Comparison of ENCODE assay signal across 1 cellular context in the genomic region with DNA sequence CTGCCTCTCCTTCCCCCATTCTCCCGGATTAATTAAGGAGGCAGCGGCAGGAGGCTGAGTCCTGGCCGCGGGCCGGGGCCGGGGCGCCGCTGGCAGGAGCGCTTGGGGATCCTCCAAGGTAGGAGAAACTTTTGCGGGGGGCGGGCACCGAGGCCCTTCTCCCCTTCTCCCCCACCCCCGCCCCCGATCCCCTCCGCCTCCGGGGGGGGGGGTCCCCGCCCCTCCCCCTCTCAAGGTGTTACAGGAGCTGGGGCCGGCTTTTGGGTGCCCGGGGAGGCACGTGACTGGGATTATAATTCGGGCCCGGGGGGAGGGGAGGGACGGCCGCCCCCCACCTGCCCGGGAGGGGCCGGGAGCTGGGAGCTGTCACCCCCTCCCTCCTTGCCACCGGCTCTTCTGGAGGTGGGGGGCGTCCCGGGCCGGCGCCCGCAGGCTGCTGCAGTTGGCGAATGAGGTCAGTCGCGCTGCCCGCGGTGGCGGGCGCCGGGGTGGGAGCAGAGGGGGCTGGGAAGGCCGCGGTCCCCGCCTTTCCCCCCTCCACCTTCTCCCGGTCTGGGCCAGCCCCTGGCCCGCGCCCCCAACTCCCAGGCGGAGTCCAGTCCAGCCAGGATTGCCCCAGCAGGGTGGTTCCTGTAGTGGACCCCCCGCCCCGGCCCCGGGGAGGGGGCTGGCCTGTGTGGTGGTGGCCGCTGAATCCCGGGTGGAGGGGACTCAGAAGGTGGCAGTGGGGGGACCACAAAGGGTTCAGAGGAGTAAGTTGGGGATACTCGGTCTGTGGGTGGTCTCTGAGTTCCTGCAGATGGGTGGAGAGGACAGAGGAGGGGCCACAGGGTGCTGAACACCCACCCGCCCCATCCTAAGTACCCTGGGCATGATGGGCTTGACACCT.
A peak's percentile ranks its signal among the peaks of the same experiment; 100 is the strongest.
TF ChIP-seq lines count a peak whose summit lies in the region.

No MANE protein-coding gene starts in this region.

TF ChIP-seq in HepG2, 621 proteins besides CTCF, POLR2A, EP300 and RAD21 (continues in another document):
- TF ChIP-seq, protein P1, sequence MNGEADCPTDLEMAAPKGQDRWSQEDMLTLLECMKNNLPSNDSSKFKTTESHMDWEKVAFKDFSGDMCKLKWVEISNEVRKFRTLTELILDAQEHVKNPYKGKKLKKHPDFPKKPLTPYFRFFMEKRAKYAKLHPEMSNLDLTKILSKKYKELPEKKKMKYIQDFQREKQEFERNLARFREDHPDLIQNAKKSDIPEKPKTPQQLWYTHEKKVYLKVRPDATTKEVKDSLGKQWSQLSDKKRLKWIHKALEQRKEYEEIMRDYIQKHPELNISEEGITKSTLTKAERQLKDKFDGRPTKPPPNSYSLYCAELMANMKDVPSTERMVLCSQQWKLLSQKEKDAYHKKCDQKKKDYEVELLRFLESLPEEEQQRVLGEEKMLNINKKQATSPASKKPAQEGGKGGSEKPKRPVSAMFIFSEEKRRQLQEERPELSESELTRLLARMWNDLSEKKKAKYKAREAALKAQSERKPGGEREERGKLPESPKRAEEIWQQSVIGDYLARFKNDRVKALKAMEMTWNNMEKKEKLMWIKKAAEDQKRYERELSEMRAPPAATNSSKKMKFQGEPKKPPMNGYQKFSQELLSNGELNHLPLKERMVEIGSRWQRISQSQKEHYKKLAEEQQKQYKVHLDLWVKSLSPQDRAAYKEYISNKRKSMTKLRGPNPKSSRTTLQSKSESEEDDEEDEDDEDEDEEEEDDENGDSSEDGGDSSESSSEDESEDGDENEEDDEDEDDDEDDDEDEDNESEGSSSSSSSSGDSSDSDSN (CRISPR knock-in tag; IDR thresholded peaks at IDR 0.05): 0 out of 2 replicates have a peak, but pooled peaks have one; percentile 5
- no peak for TF ChIP-seq ZKSCAN5 (CRISPR knock-in tag; IDR thresholded peaks at IDR 0.05)
- TF ChIP-seq KDM5B (CRISPR knock-in tag; IDR thresholded peaks at IDR 0.05; ENCODE audit: borderline replicate concordance): no peak; the same call in 1 of the 2 replicates
- TF ChIP-seq, protein P2, sequence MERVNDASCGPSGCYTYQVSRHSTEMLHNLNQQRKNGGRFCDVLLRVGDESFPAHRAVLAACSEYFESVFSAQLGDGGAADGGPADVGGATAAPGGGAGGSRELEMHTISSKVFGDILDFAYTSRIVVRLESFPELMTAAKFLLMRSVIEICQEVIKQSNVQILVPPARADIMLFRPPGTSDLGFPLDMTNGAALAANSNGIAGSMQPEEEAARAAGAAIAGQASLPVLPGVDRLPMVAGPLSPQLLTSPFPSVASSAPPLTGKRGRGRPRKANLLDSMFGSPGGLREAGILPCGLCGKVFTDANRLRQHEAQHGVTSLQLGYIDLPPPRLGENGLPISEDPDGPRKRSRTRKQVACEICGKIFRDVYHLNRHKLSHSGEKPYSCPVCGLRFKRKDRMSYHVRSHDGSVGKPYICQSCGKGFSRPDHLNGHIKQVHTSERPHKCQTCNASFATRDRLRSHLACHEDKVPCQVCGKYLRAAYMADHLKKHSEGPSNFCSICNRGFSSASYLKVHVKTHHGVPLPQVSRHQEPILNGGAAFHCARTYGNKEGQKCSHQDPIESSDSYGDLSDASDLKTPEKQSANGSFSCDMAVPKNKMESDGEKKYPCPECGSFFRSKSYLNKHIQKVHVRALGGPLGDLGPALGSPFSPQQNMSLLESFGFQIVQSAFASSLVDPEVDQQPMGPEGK (CRISPR knock-in tag; IDR thresholded peaks at IDR 0.05): peak; percentile 64
- TF ChIP-seq HOMEZ (CRISPR knock-in tag; IDR thresholded peaks at IDR 0.05; ENCODE audit: low read depth): no peak
- TF ChIP-seq ZNF678 (CRISPR knock-in tag; IDR thresholded peaks at IDR 0.05): peak; percentile 66; the same call in 1 of the 2 replicates
- no peak for TF ChIP-seq KAT8 (CRISPR knock-in tag; IDR thresholded peaks at IDR 0.05)
- TF ChIP-seq GLI4 (CRISPR knock-in tag; IDR thresholded peaks at IDR 0.05; ENCODE audit: borderline replicate concordance): no peak
- no peak for TF ChIP-seq GRHL1 (CRISPR knock-in tag; conservative IDR thresholded peaks at IDR 0.05)
- no peak for TF ChIP-seq ZSCAN12 (CRISPR knock-in tag; IDR thresholded peaks at IDR 0.05)
- no peak for TF ChIP-seq ZNF564 (CRISPR knock-in tag; IDR thresholded peaks at IDR 0.05)
- no peak for TF ChIP-seq NFYB (CRISPR knock-in tag; IDR thresholded peaks at IDR 0.05)
- no peak for TF ChIP-seq ZNF879 (CRISPR knock-in tag; IDR thresholded peaks at IDR 0.05)
- no peak for TF ChIP-seq ZMAT5 (CRISPR knock-in tag; IDR thresholded peaks at IDR 0.05; ENCODE audit: borderline replicate concordance, low read depth)
- TF ChIP-seq ESRRA (CRISPR knock-in tag; IDR thresholded peaks at IDR 0.05; ENCODE audit: low read depth): no peak
- TF ChIP-seq, protein P3, sequence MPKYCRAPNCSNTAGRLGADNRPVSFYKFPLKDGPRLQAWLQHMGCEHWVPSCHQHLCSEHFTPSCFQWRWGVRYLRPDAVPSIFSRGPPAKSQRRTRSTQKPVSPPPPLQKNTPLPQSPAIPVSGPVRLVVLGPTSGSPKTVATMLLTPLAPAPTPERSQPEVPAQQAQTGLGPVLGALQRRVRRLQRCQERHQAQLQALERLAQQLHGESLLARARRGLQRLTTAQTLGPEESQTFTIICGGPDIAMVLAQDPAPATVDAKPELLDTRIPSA (CRISPR knock-in tag; IDR thresholded peaks at IDR 0.05; ENCODE audit: borderline replicate concordance): 0 out of 2 replicates have a peak, but pooled peaks have one; percentile 27
- no peak for TF ChIP-seq RARG (CRISPR knock-in tag; IDR thresholded peaks at IDR 0.05; ENCODE audit: low read depth)
- no peak for TF ChIP-seq USF2 (IDR thresholded peaks at IDR 0.05; ENCODE audit: low read depth, low read length)
- TF ChIP-seq USF2 (CRISPR knock-in tag; IDR thresholded peaks at IDR 0.05; ENCODE audit: borderline replicate concordance): no peak
- TF ChIP-seq ZFP90 (CRISPR knock-in tag; IDR thresholded peaks at IDR 0.05; ENCODE audit: borderline replicate concordance): no peak
- peak in 1 of 2 experiments; percentile 50; a peak in 1 of 4 replicates for TF ChIP-seq HMGXB4 (CRISPR knock-in tag; IDR thresholded peaks at IDR 0.05; ENCODE audit: borderline replicate concordance in 1 of 2, low read depth in 1 of 2)
- TF ChIP-seq ZNF501 (CRISPR knock-in tag; IDR thresholded peaks at IDR 0.05): no peak
- 0 out of 2 replicates have a peak, but pooled peaks have one; percentile 56 for TF ChIP-seq ZNF776 (CRISPR knock-in tag; IDR thresholded peaks at IDR 0.05)
- TF ChIP-seq LBX2 (CRISPR knock-in tag; IDR thresholded peaks at IDR 0.05; ENCODE audit: borderline replicate concordance): no peak
- TF ChIP-seq HOXA5 (CRISPR knock-in tag; IDR thresholded peaks at IDR 0.05): no peak
- TF ChIP-seq, protein P4, sequence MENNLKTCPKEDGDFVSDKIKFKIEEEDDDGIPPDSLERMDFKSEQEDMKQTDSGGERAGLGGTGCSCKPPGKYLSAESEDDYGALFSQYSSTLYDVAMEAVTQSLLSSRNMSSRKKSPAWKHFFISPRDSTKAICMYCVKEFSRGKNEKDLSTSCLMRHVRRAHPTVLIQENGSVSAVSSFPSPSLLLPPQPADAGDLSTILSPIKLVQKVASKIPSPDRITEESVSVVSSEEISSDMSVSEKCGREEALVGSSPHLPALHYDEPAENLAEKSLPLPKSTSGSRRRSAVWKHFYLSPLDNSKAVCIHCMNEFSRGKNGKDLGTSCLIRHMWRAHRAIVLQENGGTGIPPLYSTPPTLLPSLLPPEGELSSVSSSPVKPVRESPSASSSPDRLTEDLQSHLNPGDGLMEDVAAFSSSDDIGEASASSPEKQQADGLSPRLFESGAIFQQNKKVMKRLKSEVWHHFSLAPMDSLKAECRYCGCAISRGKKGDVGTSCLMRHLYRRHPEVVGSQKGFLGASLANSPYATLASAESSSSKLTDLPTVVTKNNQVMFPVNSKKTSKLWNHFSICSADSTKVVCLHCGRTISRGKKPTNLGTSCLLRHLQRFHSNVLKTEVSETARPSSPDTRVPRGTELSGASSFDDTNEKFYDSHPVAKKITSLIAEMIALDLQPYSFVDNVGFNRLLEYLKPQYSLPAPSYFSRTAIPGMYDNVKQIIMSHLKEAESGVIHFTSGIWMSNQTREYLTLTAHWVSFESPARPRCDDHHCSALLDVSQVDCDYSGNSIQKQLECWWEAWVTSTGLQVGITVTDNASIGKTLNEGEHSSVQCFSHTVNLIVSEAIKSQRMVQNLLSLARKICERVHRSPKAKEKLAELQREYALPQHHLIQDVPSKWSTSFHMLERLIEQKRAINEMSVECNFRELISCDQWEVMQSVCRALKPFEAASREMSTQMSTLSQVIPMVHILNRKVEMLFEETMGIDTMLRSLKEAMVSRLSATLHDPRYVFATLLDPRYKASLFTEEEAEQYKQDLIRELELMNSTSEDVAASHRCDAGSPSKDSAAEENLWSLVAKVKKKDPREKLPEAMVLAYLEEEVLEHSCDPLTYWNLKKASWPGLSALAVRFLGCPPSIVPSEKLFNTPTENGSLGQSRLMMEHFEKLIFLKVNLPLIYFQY (CRISPR knock-in tag; IDR thresholded peaks at IDR 0.05; ENCODE audit: borderline replicate concordance): no peak
- TF ChIP-seq ZNF18 (CRISPR knock-in tag; IDR thresholded peaks at IDR 0.05; ENCODE audit: insufficient replicate concordance): no peak
- TF ChIP-seq SP2 (CRISPR knock-in tag; IDR thresholded peaks at IDR 0.05): no peak
- no peak for TF ChIP-seq ZNF605 (CRISPR knock-in tag; IDR thresholded peaks at IDR 0.05)
- no peak for TF ChIP-seq HNF4G (IDR thresholded peaks at IDR 0.05; ENCODE audit: borderline replicate concordance, low read depth, low read length)
- TF ChIP-seq HNF4G (CRISPR knock-in tag; IDR thresholded peaks at IDR 0.05; ENCODE audit: borderline replicate concordance, low read depth): no peak
